7 cellular contexts compared by ENCODE assay signal in genomic region chr13:55493297-55493696, GRCh38.
"Had no signal": no experiment of that assay in that cellular context is flagged by ENCODE, and none has a peak within 500 bp of the region (broad histone marks: within the 10 kb centered on the region; RNA-seq: fewer than 3 reads in every experiment).

No MANE protein-coding gene starts in this region.

- FAIRE-seq: GM12878, GM12891, GM12892, GM18507, GM19239 had no signal

- H3K4me3 ChIP-seq: GM12878 had no signal

- DNase-seq: GDM1, GF-D8 had no signal

- ATAC-seq: GM12878 had no signal
